ENCODE assay signal across 17 cellular contexts in genomic region chr5:125042243-125042887, GRCh38.
DNase-seq lines count a peak whose midpoint lies in the region; ATAC-seq and TF ChIP-seq lines count a peak whose summit lies in the region.
"Had no signal": no experiment of that assay in that cellular context is flagged by ENCODE, and none has a peak within 500 bp of the region (broad histone marks: within the 10 kb centered on the region; RNA-seq: fewer than 3 reads in every experiment).

No MANE protein-coding gene starts in this region.

- CTCF ChIA-PET in WTC11 (lab: Charles Lee): no interaction called here

- no peaks in the 10 kb centered on the region for H3K27me3 ChIP-seq in dorsolateral prefrontal cortex
- H3K27me3 ChIP-seq: gastrocnemius medialis had no signal

- ATAC-seq in WTC11: no peak
- ATAC-seq: activated T-cell treated with anti-CD3 and anti-CD28 coated beads, Interleukin-2, amount 50 U/mL, for 4 hours; effector memory CD8-positive, alpha-beta T cell; gastrocnemius medialis; natural killer cell had no signal

- H3K9me3 Mint-ChIP-seq in WTC11: peaks cover 5% of the 10 kb centered on the region; the same call in 1 of the 2 replicates
- H3K9me3 Mint-ChIP-seq: activated naive CD4-positive, alpha-beta T cell treated with anti-CD3 and anti-CD28 coated beads, Interleukin-2, amount 50 U/mL, for 24 hours; natural killer cell had no signal

- intact Hi-C loops in dorsolateral prefrontal cortex (cut with DNase I): no loop called here

- TF ChIP-seq CTCF in WTC11 (IDR thresholded peaks at IDR 0.05) (no peak), dorsolateral prefrontal cortex (IDR thresholded peaks at IDR 0.05 in 54 of 56, conservative IDR thresholded peaks at IDR 0.05 in 2 of 56; ENCODE audit: low read depth in 1 of 56, partially characterized antibody in 56 of 56) (no peak)

- no peaks in the 10 kb centered on the region; the same call in 1 of the 2 replicates for H3K27me3 Mint-ChIP-seq in WTC11 (ENCODE audit: low read depth)
- H3K27me3 Mint-ChIP-seq: effector memory CD8-positive, alpha-beta T cell had no signal

- no peak overlapping the region for H3K4me3 ChIP-seq in dorsolateral prefrontal cortex
- H3K4me3 ChIP-seq: gastrocnemius medialis had no signal

- DNase-seq in AG08395 (ENCODE audit: low spot score) (peak; percentile 48), HCEC 1CT (peak; percentile 27), WTC11 (ENCODE audit: low spot score) (no peak), kidney tubule cell (ENCODE audit: low spot score) (peak; percentile 42), NOMO-1 treated with DMSO at 0.1 percent for 48 hours (lab: John Stamatoyannopoulos, UW; ENCODE audit: unreplicated experiment) (no peak), substantia nigra (lab: John Stamatoyannopoulos, UW) (no peak), HuH-7 (ENCODE audit: low spot score) (no peak), dorsolateral prefrontal cortex (no peak)
- DNase-seq: activated CD4-positive, alpha-beta T cell treated with anti-CD3 and anti-CD28 coated beads, Interleukin-2, amount 50 U/mL, for 48 hours; activated T-cell treated with anti-CD3 and anti-CD28 coated beads, Interleukin-2, amount 50 U/mL, for 4 hours; effector memory CD8-positive, alpha-beta T cell; gastrocnemius medialis; GOT3; natural killer cell; NCI-H187 treated with DMSO at 0.1 percent for 48 hours; NCI-H510A had no signal

- 0 out of 2 replicates have a peak overlapping the region, but pooled peaks have one; percentile 24 for H3K27ac Mint-ChIP-seq in WTC11
- H3K27ac Mint-ChIP-seq: activated naive CD4-positive, alpha-beta T cell treated with anti-CD3 and anti-CD28 coated beads, Interleukin-2, amount 50 U/mL, for 24 hours; effector memory CD8-positive, alpha-beta T cell; natural killer cell had no signal

- H3K36me3 Mint-ChIP-seq in WTC11: no peaks in the 10 kb centered on the region
- H3K36me3 Mint-ChIP-seq: activated naive CD4-positive, alpha-beta T cell treated with anti-CD3 and anti-CD28 coated beads, Interleukin-2, amount 50 U/mL, for 24 hours; natural killer cell had no signal

- POLR2A ChIA-PET in WTC11 (lab: Charles Lee): no interaction called here

- peaks cover 69% of the 10 kb centered on the region for H3K4me1 Mint-ChIP-seq in WTC11
- H3K4me1 Mint-ChIP-seq: activated naive CD4-positive, alpha-beta T cell treated with anti-CD3 and anti-CD28 coated beads, Interleukin-2, amount 50 U/mL, for 24 hours; natural killer cell had no signal

- H3K27ac ChIP-seq in substantia nigra (ENCODE audit: low read depth, low read length, poor library complexity, severe bottlenecking) (no peak overlapping the region), dorsolateral prefrontal cortex (no peak overlapping the region)
- H3K27ac ChIP-seq: gastrocnemius medialis had no signal

- no peak overlapping the region for H3K4me3 Mint-ChIP-seq in WTC11
- H3K4me3 Mint-ChIP-seq: activated naive CD4-positive, alpha-beta T cell treated with anti-CD3 and anti-CD28 coated beads, Interleukin-2, amount 50 U/mL, for 24 hours; activated T-cell treated with anti-CD3 and anti-CD28 coated beads, Interleukin-2, amount 50 U/mL, for 4 hours; effector memory CD8-positive, alpha-beta T cell; natural killer cell had no signal

TF ChIP-seq in WTC11, 78 proteins besides CTCF, POLR2A, EP300 and RAD21:
- TF ChIP-seq, protein P1, sequence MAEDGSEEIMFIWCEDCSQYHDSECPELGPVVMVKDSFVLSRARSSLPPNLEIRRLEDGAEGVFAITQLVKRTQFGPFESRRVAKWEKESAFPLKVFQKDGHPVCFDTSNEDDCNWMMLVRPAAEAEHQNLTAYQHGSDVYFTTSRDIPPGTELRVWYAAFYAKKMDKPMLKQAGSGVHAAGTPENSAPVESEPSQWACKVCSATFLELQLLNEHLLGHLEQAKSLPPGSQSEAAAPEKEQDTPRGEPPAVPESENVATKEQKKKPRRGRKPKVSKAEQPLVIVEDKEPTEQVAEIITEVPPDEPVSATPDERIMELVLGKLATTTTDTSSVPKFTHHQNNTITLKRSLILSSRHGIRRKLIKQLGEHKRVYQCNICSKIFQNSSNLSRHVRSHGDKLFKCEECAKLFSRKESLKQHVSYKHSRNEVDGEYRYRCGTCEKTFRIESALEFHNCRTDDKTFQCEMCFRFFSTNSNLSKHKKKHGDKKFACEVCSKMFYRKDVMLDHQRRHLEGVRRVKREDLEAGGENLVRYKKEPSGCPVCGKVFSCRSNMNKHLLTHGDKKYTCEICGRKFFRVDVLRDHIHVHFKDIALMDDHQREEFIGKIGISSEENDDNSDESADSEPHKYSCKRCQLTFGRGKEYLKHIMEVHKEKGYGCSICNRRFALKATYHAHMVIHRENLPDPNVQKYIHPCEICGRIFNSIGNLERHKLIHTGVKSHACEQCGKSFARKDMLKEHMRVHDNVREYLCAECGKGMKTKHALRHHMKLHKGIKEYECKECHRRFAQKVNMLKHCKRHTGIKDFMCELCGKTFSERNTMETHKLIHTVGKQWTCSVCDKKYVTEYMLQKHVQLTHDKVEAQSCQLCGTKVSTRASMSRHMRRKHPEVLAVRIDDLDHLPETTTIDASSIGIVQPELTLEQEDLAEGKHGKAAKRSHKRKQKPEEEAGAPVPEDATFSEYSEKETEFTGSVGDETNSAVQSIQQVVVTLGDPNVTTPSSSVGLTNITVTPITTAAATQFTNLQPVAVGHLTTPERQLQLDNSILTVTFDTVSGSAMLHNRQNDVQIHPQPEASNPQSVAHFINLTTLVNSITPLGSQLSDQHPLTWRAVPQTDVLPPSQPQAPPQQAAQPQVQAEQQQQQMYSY (CRISPR knock-in tag; IDR thresholded peaks at IDR 0.05): no peak
- TF ChIP-seq ZNF423 (CRISPR knock-in tag; IDR thresholded peaks at IDR 0.05) (no peak), ETV6 (CRISPR knock-in tag; IDR thresholded peaks at IDR 0.05) (no peak), SP1 (CRISPR knock-in tag; conservative IDR thresholded peaks at IDR 0.05) (no peak), TEAD4 (CRISPR knock-in tag; IDR thresholded peaks at IDR 0.05) (no peak), E2F4 (CRISPR knock-in tag; IDR thresholded peaks at IDR 0.05; ENCODE audit: borderline replicate concordance, low read depth) (no peak), ZNF263 (CRISPR knock-in tag; IDR thresholded peaks at IDR 0.05; ENCODE audit: low read depth) (no peak), GRHL2 (CRISPR knock-in tag; IDR thresholded peaks at IDR 0.05; ENCODE audit: insufficient replicate concordance, severe bottlenecking) (no peak), FOXP1 (CRISPR knock-in tag; IDR thresholded peaks at IDR 0.05; ENCODE audit: borderline replicate concordance) (no peak)
- TF ChIP-seq, protein P2, sequence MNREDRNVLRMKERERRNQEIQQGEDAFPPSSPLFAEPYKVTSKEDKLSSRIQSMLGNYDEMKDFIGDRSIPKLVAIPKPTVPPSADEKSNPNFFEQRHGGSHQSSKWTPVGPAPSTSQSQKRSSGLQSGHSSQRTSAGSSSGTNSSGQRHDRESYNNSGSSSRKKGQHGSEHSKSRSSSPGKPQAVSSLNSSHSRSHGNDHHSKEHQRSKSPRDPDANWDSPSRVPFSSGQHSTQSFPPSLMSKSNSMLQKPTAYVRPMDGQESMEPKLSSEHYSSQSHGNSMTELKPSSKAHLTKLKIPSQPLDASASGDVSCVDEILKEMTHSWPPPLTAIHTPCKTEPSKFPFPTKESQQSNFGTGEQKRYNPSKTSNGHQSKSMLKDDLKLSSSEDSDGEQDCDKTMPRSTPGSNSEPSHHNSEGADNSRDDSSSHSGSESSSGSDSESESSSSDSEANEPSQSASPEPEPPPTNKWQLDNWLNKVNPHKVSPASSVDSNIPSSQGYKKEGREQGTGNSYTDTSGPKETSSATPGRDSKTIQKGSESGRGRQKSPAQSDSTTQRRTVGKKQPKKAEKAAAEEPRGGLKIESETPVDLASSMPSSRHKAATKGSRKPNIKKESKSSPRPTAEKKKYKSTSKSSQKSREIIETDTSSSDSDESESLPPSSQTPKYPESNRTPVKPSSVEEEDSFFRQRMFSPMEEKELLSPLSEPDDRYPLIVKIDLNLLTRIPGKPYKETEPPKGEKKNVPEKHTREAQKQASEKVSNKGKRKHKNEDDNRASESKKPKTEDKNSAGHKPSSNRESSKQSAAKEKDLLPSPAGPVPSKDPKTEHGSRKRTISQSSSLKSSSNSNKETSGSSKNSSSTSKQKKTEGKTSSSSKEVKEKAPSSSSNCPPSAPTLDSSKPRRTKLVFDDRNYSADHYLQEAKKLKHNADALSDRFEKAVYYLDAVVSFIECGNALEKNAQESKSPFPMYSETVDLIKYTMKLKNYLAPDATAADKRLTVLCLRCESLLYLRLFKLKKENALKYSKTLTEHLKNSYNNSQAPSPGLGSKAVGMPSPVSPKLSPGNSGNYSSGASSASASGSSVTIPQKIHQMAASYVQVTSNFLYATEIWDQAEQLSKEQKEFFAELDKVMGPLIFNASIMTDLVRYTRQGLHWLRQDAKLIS (CRISPR knock-in tag; IDR thresholded peaks at IDR 0.05; ENCODE audit: borderline replicate concordance): no peak
- TF ChIP-seq, protein P3, sequence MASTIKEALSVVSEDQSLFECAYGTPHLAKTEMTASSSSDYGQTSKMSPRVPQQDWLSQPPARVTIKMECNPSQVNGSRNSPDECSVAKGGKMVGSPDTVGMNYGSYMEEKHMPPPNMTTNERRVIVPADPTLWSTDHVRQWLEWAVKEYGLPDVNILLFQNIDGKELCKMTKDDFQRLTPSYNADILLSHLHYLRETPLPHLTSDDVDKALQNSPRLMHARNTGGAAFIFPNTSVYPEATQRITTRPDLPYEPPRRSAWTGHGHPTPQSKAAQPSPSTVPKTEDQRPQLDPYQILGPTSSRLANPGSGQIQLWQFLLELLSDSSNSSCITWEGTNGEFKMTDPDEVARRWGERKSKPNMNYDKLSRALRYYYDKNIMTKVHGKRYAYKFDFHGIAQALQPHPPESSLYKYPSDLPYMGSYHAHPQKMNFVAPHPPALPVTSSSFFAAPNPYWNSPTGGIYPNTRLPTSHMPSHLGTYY (CRISPR knock-in tag; IDR thresholded peaks at IDR 0.05): no peak
- TF ChIP-seq, protein P4, sequence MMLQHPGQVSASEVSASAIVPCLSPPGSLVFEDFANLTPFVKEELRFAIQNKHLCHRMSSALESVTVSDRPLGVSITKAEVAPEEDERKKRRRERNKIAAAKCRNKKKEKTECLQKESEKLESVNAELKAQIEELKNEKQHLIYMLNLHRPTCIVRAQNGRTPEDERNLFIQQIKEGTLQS (CRISPR knock-in tag; conservative IDR thresholded peaks at IDR 0.05): no peak
TF ChIP-seq in WTC11: peak in this region for 0.

Comparison
In these comparisons a context has a peak if more than half of its experiments do, and no peak if none do; other contexts are left out.
1. DNase-seq: peak in AG08395 (single experiment), HCEC 1CT (single experiment) and kidney tubule cell (single experiment); none in WTC11 (single experiment), NOMO-1 treated with DMSO at 0.1 percent for 48 hours (single experiment), substantia nigra (0 of 49), HuH-7 (single experiment) and dorsolateral prefrontal cortex (0 of 10).